1 cellular context compared by ENCODE assay signal in genomic region chr19:29810504-29810871, GRCh38.
TF ChIP-seq lines count a peak whose summit lies in the region.

No MANE protein-coding gene starts in this region.

TF ChIP-seq in HEK293, 187 proteins besides CTCF, POLR2A, EP300 and RAD21 (continued from another document):
- TF ChIP-seq, protein P1, sequence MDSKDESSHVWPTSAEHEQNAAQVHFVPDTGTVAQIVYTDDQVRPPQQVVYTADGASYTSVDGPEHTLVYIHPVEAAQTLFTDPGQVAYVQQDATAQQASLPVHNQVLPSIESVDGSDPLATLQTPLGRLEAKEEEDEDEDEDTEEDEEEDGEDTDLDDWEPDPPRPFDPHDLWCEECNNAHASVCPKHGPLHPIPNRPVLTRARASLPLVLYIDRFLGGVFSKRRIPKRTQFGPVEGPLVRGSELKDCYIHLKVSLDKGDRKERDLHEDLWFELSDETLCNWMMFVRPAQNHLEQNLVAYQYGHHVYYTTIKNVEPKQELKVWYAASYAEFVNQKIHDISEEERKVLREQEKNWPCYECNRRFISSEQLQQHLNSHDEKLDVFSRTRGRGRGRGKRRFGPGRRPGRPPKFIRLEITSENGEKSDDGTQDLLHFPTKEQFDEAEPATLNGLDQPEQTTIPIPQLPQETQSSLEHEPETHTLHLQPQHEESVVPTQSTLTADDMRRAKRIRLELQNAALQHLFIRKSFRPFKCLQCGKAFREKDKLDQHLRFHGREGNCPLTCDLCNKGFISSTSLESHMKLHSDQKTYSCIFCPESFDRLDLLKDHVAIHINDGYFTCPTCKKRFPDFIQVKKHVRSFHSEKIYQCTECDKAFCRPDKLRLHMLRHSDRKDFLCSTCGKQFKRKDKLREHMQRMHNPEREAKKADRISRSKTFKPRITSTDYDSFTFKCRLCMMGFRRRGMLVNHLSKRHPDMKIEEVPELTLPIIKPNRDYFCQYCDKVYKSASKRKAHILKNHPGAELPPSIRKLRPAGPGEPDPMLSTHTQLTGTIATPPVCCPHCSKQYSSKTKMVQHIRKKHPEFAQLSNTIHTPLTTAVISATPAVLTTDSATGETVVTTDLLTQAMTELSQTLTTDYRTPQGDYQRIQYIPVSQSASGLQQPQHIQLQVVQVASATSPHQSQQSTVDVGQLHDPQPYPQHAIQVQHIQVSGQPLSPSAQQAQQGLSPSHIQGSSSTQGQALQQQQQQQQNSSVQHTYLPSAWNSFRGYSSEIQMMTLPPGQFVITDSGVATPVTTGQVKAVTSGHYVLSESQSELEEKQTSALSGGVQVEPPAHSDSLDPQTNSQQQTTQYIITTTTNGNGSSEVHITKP (tag by site-specific recombination; IDR thresholded peaks at IDR 0.05): no peak
- TF ChIP-seq ZNF366 (tag by site-specific recombination; conservative IDR thresholded peaks at IDR 0.05) (0 out of 2 replicates have a peak, but pooled peaks have one; percentile 23), ZNF560 (tag by site-specific recombination; IDR thresholded peaks at IDR 0.05; ENCODE audit: borderline replicate concordance) (no peak), ZNF747 (tag by site-specific recombination; IDR thresholded peaks at IDR 0.05) (no peak), ZEB2 (tag by site-specific recombination; IDR thresholded peaks at IDR 0.05) (no peak; the same call in 1 of the 2 replicates), ZNF391 (tag by site-specific recombination; IDR thresholded peaks at IDR 0.05; ENCODE audit: borderline replicate concordance, low read depth) (no peak), ZNF585B (tag by site-specific recombination; IDR thresholded peaks at IDR 0.05) (no peak), ZNF555 (tag by site-specific recombination; conservative IDR thresholded peaks at IDR 0.05) (no peak)
- TF ChIP-seq, protein P2, sequence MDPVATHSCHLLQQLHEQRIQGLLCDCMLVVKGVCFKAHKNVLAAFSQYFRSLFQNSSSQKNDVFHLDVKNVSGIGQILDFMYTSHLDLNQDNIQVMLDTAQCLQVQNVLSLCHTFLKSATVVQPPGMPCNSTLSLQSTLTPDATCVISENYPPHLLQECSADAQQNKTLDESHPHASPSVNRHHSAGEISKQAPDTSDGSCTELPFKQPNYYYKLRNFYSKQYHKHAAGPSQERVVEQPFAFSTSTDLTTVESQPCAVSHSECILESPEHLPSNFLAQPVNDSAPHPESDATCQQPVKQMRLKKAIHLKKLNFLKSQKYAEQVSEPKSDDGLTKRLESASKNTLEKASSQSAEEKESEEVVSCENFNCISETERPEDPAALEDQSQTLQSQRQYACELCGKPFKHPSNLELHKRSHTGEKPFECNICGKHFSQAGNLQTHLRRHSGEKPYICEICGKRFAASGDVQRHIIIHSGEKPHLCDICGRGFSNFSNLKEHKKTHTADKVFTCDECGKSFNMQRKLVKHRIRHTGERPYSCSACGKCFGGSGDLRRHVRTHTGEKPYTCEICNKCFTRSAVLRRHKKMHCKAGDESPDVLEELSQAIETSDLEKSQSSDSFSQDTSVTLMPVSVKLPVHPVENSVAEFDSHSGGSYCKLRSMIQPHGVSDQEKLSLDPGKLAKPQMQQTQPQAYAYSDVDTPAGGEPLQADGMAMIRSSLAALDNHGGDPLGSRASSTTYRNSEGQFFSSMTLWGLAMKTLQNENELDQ (tag by site-specific recombination; IDR thresholded peaks at IDR 0.05; ENCODE audit: low read depth): no peak
TF ChIP-seq in HEK293: peak in this region for 4.
